Comparison of ENCODE assay signal across 31 cellular contexts in the genomic region with DNA sequence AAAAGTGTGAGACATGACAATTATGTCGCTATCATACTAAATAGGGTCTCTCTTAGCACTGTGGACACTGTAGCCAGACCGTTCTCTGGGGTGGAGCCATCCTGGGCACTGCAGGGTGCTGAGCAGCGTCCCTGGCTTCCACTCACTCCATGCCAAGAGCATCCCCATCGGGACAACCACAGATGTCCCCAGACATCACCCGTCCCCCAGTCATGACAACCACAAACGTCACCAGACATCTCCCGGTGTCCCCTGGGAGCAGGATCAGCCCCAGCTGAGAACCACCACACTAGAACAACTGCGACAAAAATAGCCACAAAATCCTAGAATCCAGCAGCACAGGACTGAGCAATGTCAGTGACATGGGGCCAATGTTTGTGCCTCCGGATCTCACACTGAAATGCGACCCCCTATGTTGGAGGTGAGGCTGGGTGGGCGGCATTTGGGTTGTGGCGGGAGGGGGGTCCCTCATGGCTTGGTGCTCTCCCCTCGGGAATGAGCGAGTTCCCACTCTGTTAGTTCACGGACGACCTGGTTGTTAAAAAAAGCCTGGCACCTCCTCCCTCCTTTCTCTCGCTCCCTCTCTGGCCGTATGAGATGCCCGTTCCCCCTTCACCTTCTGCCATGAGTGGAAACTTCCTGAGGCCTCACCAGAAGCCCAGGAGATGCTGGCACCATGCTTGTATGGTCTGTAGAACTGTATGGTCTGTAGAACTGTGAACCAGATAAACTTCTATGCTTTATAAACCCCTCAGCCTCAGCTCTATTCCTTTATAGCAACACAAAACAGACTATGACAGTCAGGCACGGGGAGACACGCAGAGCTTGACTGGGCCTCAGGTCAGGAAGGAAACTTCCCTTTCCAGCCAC.
DNase-seq lines count a peak whose midpoint lies in the region; ATAC-seq and TF ChIP-seq lines count a peak whose summit lies in the region.
"Had no signal": no experiment of that assay in that cellular context is flagged by ENCODE, and none has a peak within 500 bp of the region (broad histone marks: within the 10 kb centered on the region; RNA-seq: fewer than 3 reads in every experiment).

No MANE protein-coding gene starts in this region.

- H3K36me3 Mint-ChIP-seq in activated naive CD8-positive, alpha-beta T cell treated with anti-CD3 and anti-CD28 coated beads, Interleukin-2, amount 10 ng/mL, durations not matched to agents 7 days and 5 days, result peaks cover 6% of the 10 kb centered on the region
- no peaks in the 10 kb centered on the region for H3K36me3 Mint-ChIP-seq in activated naive CD8-positive, alpha-beta T cell treated with anti-CD3 and anti-CD28 coated beads for 36 hours
- no peaks in the 10 kb centered on the region; the same call in 1 of the 2 replicates for H3K36me3 Mint-ChIP-seq in WTC11

- TF ChIP-seq EP300 in suprapubic skin (IDR thresholded peaks at IDR 0.05), result no peak

- ATAC-seq in activated naive CD8-positive, alpha-beta T cell treated with anti-CD3 and anti-CD28 coated beads, Interleukin-2, amount 10 ng/mL, durations not matched to agents 7 days and 5 days (ENCODE audit: low read depth), result no peak
- ATAC-seq in WTC11 (no peak), lower lobe of right lung (no peak)
- ATAC-seq: activated CD4-positive, CD25-positive, alpha-beta regulatory T cell treated with anti-CD3 and anti-CD28 coated beads, Interleukin-2, amount 50 U/mL, for 24 hours; GM23338; HepG2; PC-3; psoas muscle; stimulated activated memory B cell treated with anti-CD40 and anti-IgM and Interleukin-4, amounts not matched to agents 10 μg/mL and 1 μg/mL and 100 μg/mL, for 72 hours; T-helper 17 cell had no signal

- H3K36me3 ChIP-seq in lower lobe of right lung, result no peaks in the 10 kb centered on the region
- no peaks in the 10 kb centered on the region for H3K36me3 ChIP-seq in suprapubic skin
- no peaks in the 10 kb centered on the region for H3K36me3 ChIP-seq in breast epithelium
- H3K36me3 ChIP-seq: colonic mucosa had no signal

- CTCF ChIA-PET in WTC11 (lab: Charles Lee), result no interaction called here

- H3K4me3 ChIP-seq in lower lobe of right lung, result no peak overlapping the region
- no peak overlapping the region for H3K4me3 ChIP-seq in suprapubic skin
- H3K4me3 ChIP-seq in breast epithelium, result no peak overlapping the region
- H3K4me3 ChIP-seq: colonic mucosa, GM23338, psoas muscle had no signal

- H3K4me3 Mint-ChIP-seq in activated naive CD8-positive, alpha-beta T cell treated with anti-CD3 and anti-CD28 coated beads, Interleukin-2, amount 10 ng/mL, durations not matched to agents 7 days and 5 days, result no peak overlapping the region
- no peak overlapping the region for H3K4me3 Mint-ChIP-seq in activated naive CD8-positive, alpha-beta T cell treated with anti-CD3 and anti-CD28 coated beads for 36 hours
- H3K4me3 Mint-ChIP-seq in WTC11, result no peak overlapping the region
- H3K4me3 Mint-ChIP-seq: GM23338; stimulated activated memory B cell treated with anti-CD40 and anti-IgM and Interleukin-4, amounts not matched to agents 10 μg/mL and 1 μg/mL and 100 μg/mL, for 72 hours; T-helper 17 cell had no signal

- no peaks in the 10 kb centered on the region for H3K27me3 ChIP-seq in lower lobe of right lung (ENCODE audit: low read depth)
- H3K27me3 ChIP-seq in suprapubic skin, result no peaks in the 10 kb centered on the region
- no peaks in the 10 kb centered on the region for H3K27me3 ChIP-seq in breast epithelium
- H3K27me3 ChIP-seq: colonic mucosa had no signal

- 88% methylated on average over 21 of the region's 21 CpGs for WGBS in suprapubic skin

- intact Hi-C loops in lower lobe of right lung (cut with DNase I), result no loop called here
- intact Hi-C loops in breast epithelium (cut with DNase I; ENCODE audit: low total_unique reads), result loop anchor here (10.0 kb wide), 1 partner anchor 1585 kb away; the partner anchor contains the start of gene CREB3L3

- H3K27ac Mint-ChIP-seq in activated naive CD8-positive, alpha-beta T cell treated with anti-CD3 and anti-CD28 coated beads, Interleukin-2, amount 10 ng/mL, durations not matched to agents 7 days and 5 days, result peak overlapping the region; percentile 12
- H3K27ac Mint-ChIP-seq in activated naive CD8-positive, alpha-beta T cell treated with anti-CD3 and anti-CD28 coated beads for 36 hours, result no peak overlapping the region
- H3K27ac Mint-ChIP-seq in WTC11, result peak overlapping the region; percentile 58; the same call in 1 of the 2 replicates
- H3K27ac Mint-ChIP-seq: GM23338; stimulated activated memory B cell treated with anti-CD40 and anti-IgM and Interleukin-4, amounts not matched to agents 10 μg/mL and 1 μg/mL and 100 μg/mL, for 72 hours; T-helper 17 cell had no signal

- H3K4me1 ChIP-seq in lower lobe of right lung, result peaks cover 16% of the 10 kb centered on the region
- H3K4me1 ChIP-seq in suprapubic skin, result peaks cover 9% of the 10 kb centered on the region
- no peaks in the 10 kb centered on the region for H3K4me1 ChIP-seq in breast epithelium
- H3K4me1 ChIP-seq: colonic mucosa, psoas muscle had no signal

- H3K27me3 Mint-ChIP-seq in activated naive CD8-positive, alpha-beta T cell treated with anti-CD3 and anti-CD28 coated beads, Interleukin-2, amount 10 ng/mL, durations not matched to agents 7 days and 5 days, result no peaks in the 10 kb centered on the region
- H3K27me3 Mint-ChIP-seq in activated naive CD8-positive, alpha-beta T cell treated with anti-CD3 and anti-CD28 coated beads for 36 hours, result no peaks in the 10 kb centered on the region
- peaks cover 2% of the 10 kb centered on the region; the same call in 1 of the 2 replicates for H3K27me3 Mint-ChIP-seq in WTC11 (ENCODE audit: low read depth)
- H3K27me3 Mint-ChIP-seq: stimulated activated memory B cell treated with anti-CD40 and anti-IgM and Interleukin-4, amounts not matched to agents 10 μg/mL and 1 μg/mL and 100 μg/mL, for 72 hours; T-helper 17 cell had no signal

- no peaks in the 10 kb centered on the region for H3K9me3 ChIP-seq in lower lobe of right lung
- H3K9me3 ChIP-seq in suprapubic skin, result no peaks in the 10 kb centered on the region
- H3K9me3 ChIP-seq in breast epithelium, result no peaks in the 10 kb centered on the region
- H3K9me3 ChIP-seq: colonic mucosa, psoas muscle had no signal

- DNase-seq in activated naive CD8-positive, alpha-beta T cell treated with anti-CD3 and anti-CD28 coated beads, Interleukin-2, amount 10 ng/mL, durations not matched to agents 7 days and 5 days, result no peak
- no peak for DNase-seq in activated naive CD8-positive, alpha-beta T cell treated with anti-CD3 and anti-CD28 coated beads for 36 hours
- no peak for DNase-seq in WTC11 (ENCODE audit: low spot score)
- peak; percentile 25 for DNase-seq in lower lobe of right lung
- peak; percentile 50 to 64 for DNase-seq in suprapubic skin (ENCODE audit: low spot score in 2 of 2)
- no peak for DNase-seq in inferior parietal cortex (ENCODE audit: extremely low spot score)
- DNase-seq in NCI-H510A treated with DMSO at 0.1 percent for 48 hours (lab: John Stamatoyannopoulos, UW), result no peak
- DNase-seq in breast epithelium (ENCODE audit: low spot score in 2 of 2), result no peak
- DNase-seq: activated CD4-positive, alpha-beta T cell treated with anti-CD3 and anti-CD28 coated beads, Interleukin-2, amount 50 U/mL, for 48 hours; activated naive CD4-positive, alpha-beta T cell; activated T-cell treated with anti-CD3 and anti-CD28 coated beads, Interleukin-2, amount 50 U/mL, for 48 hours; amygdala; colonic mucosa; DMS 273 treated with DMSO at 0.1 percent for 48 hours; effector memory CD4-positive, alpha-beta T cell; hypothalamus; mesendoderm; NCI-H1436; NCI-H2081; NCI-H2227 treated with DMSO at 0.1 percent for 48 hours; NCI-H69; occipital lobe; PC-3; psoas muscle; SHP77; T-helper 17 cell had no signal

- peaks cover 13% of the 10 kb centered on the region for H3K9me3 Mint-ChIP-seq in activated naive CD8-positive, alpha-beta T cell treated with anti-CD3 and anti-CD28 coated beads, Interleukin-2, amount 10 ng/mL, durations not matched to agents 7 days and 5 days
- H3K9me3 Mint-ChIP-seq in activated naive CD8-positive, alpha-beta T cell treated with anti-CD3 and anti-CD28 coated beads for 36 hours, result peaks cover 7% of the 10 kb centered on the region
- peaks cover 30% of the 10 kb centered on the region for H3K9me3 Mint-ChIP-seq in WTC11

- no peak for TF ChIP-seq POLR2A in suprapubic skin (IDR thresholded peaks at IDR 0.05)
- no peak for TF ChIP-seq POLR2A in breast epithelium (IDR thresholded peaks at IDR 0.05)

- TF ChIP-seq CTCF in WTC11 (IDR thresholded peaks at IDR 0.05), result no peak
- no peak for TF ChIP-seq CTCF in lower lobe of right lung (IDR thresholded peaks at IDR 0.05)
- no peak for TF ChIP-seq CTCF in suprapubic skin (IDR thresholded peaks at IDR 0.05)
- TF ChIP-seq CTCF in breast epithelium (IDR thresholded peaks at IDR 0.05), result no peak

- peaks cover 14% of the 10 kb centered on the region for H3K4me1 Mint-ChIP-seq in activated naive CD8-positive, alpha-beta T cell treated with anti-CD3 and anti-CD28 coated beads, Interleukin-2, amount 10 ng/mL, durations not matched to agents 7 days and 5 days
- H3K4me1 Mint-ChIP-seq in activated naive CD8-positive, alpha-beta T cell treated with anti-CD3 and anti-CD28 coated beads for 36 hours, result peaks cover 3% of the 10 kb centered on the region
- H3K4me1 Mint-ChIP-seq in WTC11, result no peaks in the 10 kb centered on the region
- H3K4me1 Mint-ChIP-seq: GM23338 had no signal

- POLR2A ChIA-PET in activated naive CD8-positive, alpha-beta T cell treated with anti-CD3 and anti-CD28 coated beads, Interleukin-2, amount 10 ng/mL, durations not matched to agents 7 days and 5 days (lab: Charles Lee), result interaction anchor here (0.8 to 1.3 kb wide), 3 partner anchors 73 to 94 kb away, joined by 3 to 4 read pairs (median 3); partner anchors contain the start of gene GADD45B
- POLR2A ChIA-PET in WTC11 (lab: Charles Lee), result no interaction called here

- H3K27ac ChIP-seq in lower lobe of right lung, result no peak overlapping the region
- H3K27ac ChIP-seq in suprapubic skin, result no peak overlapping the region
- H3K27ac ChIP-seq in breast epithelium, result no peak overlapping the region
- H3K27ac ChIP-seq: colonic mucosa, epithelial cell of prostate, psoas muscle had no signal

TF ChIP-seq in WTC11, 78 proteins besides CTCF, POLR2A, EP300 and RAD21 (continues in another document):
- TF ChIP-seq PRRX2 (CRISPR knock-in tag; IDR thresholded peaks at IDR 0.05), result no peak
- TF ChIP-seq ZNF512 (CRISPR knock-in tag; IDR thresholded peaks at IDR 0.05; ENCODE audit: borderline replicate concordance), result no peak
- no peak for TF ChIP-seq NFATC4 (CRISPR knock-in tag; IDR thresholded peaks at IDR 0.05)

Comparison
In these comparisons a context has a peak if more than half of its experiments do, and no peak if none do; other contexts are left out.
1. DNase-seq: peak in lower lobe of right lung (single experiment) and suprapubic skin (2 of 2); none in activated naive CD8-positive, alpha-beta T cell treated with anti-CD3 and anti-CD28 coated beads, Interleukin-2, amount 10 ng/mL, durations not matched to agents 7 days and 5 days (single experiment), activated naive CD8-positive, alpha-beta T cell treated with anti-CD3 and anti-CD28 coated beads for 36 hours (single experiment), WTC11 (single experiment), inferior parietal cortex (single experiment), NCI-H510A treated with DMSO at 0.1 percent for 48 hours (single experiment) and breast epithelium (0 of 2).